ENCODE assay signal across 9 cellular contexts in genomic region chr6:24822646-24823045, GRCh38. TPM values are rescaled to one million over a fixed set of nuclear protein-coding genes. Genes with fewer than 3 reads are reported as not detected.
DNase-seq lines count a peak whose midpoint lies in the region; ATAC-seq and TF ChIP-seq lines count a peak whose summit lies in the region.
"Not testable (repeated sequence)": the region's sequence is repeated elsewhere in the genome, so short reads cannot be mapped to it uniquely, and the experiment has no call there.
"Had no signal": no experiment of that assay in that cellular context is flagged by ENCODE, and none has a peak within 500 bp of the region (broad histone marks: within the 10 kb centered on the region; RNA-seq: fewer than 3 reads in every experiment).

No MANE protein-coding gene starts in this region.

- intact Hi-C loops in CD8-positive, alpha-beta T cell (cut with DNase I, micrococcal nuclease); activated B cell treated with CpG ODN at 0.5 μM for 24 hours (cut with micrococcal nuclease): not testable (repeated sequence)

- H3K4me3 ChIP-seq in CD8-positive, alpha-beta T cell (ENCODE audit: low read depth, low read length); NB4 (ENCODE audit: low read depth, low read length); adipocyte (ENCODE audit: low read length); epithelial cell of esophagus (ENCODE audit: low read length): not testable (repeated sequence)

- peak overlapping the region; percentile 85 for H3K27ac Mint-ChIP-seq in CD8-positive, alpha-beta T cell
- peak overlapping the region; percentile 5 for H3K27ac Mint-ChIP-seq in activated B cell treated with CpG ODN at 0.5 μM for 24 hours
- peak overlapping the region; percentile 87 for H3K27ac Mint-ChIP-seq in stimulated activated effector memory CD8-positive, alpha-beta T cell treated with anti-CD3 and anti-CD28 coated beads, Interleukin-12 subunit alpha, Interleukin-12 subunit beta, amount 100 ng/mL, for 72 hours

- H3K27me3 Mint-ChIP-seq in CD8-positive, alpha-beta T cell (ENCODE audit: low read depth); activated B cell treated with CpG ODN at 0.5 μM for 24 hours: not testable (repeated sequence)

- peaks cover 69% of the 10 kb centered on the region for H3K36me3 ChIP-seq in CD8-positive, alpha-beta T cell (ENCODE audit: insufficient read depth, low read length)
- peaks cover 48% of the 10 kb centered on the region for H3K36me3 ChIP-seq in adipocyte (ENCODE audit: control insufficient read depth, insufficient read depth, low read length, severe bottlenecking)

- CTCF ChIA-PET in CD8-positive, alpha-beta T cell (lab: Charles Lee) = interaction anchor here (0.7 to 1.4 kb wide), 2 partner anchors 33 to 195 kb away, joined by 4 read pairs; no protein-coding TSS in a partner anchor
- CTCF ChIA-PET in activated B cell treated with CpG ODN at 0.5 μM for 24 hours (lab: Charles Lee) = interaction anchor here (1.0 kb wide), 1 partner anchor 10 kb away, joined by 3 read pairs; no protein-coding TSS in a partner anchor

- H3K27ac ChIP-seq in CD8-positive, alpha-beta T cell (ENCODE audit: low read depth, low read length) = not testable (repeated sequence)

- not testable (repeated sequence) for TF ChIP-seq POLR2A in NB4 (IDR thresholded peaks at IDR 0.05; ENCODE audit: extremely low read depth, insufficient read length)

- not testable (repeated sequence) for TF ChIP-seq CTCF in CD8-positive, alpha-beta T cell (IDR thresholded peaks at IDR 0.05); NB4 (IDR thresholded peaks at IDR 0.05; ENCODE audit: low read depth, low read length); activated B cell treated with CpG ODN at 0.5 μM for 24 hours (IDR thresholded peaks at IDR 0.05); epithelial cell of esophagus (IDR thresholded peaks at IDR 0.05; ENCODE audit: insufficient read depth, low read depth, low read length, missing control alignments)

- peaks cover 40% of the 10 kb centered on the region for H3K4me1 Mint-ChIP-seq in CD8-positive, alpha-beta T cell (ENCODE audit: low read depth)
- not testable (repeated sequence) for H3K4me1 Mint-ChIP-seq in activated B cell treated with CpG ODN at 0.5 μM for 24 hours; stimulated activated effector memory CD8-positive, alpha-beta T cell treated with anti-CD3 and anti-CD28 coated beads, Interleukin-12 subunit alpha, Interleukin-12 subunit beta, amount 100 ng/mL, for 72 hours

- not testable (repeated sequence) for H3K4me1 ChIP-seq in CD8-positive, alpha-beta T cell (ENCODE audit: insufficient read depth, low read length); adipocyte (ENCODE audit: control insufficient read depth, insufficient read depth, low read length)

- not testable (repeated sequence) for H3K9ac ChIP-seq in adipocyte (ENCODE audit: low read length)

- not testable (repeated sequence) for DNase-seq in CD8-positive, alpha-beta T cell; activated B cell treated with CpG ODN at 0.5 μM for 24 hours; stimulated activated effector memory CD8-positive, alpha-beta T cell treated with anti-CD3 and anti-CD28 coated beads, Interleukin-12 subunit alpha, Interleukin-12 subunit beta, amount 100 ng/mL, for 72 hours (ENCODE audit: low spot score in 2 of 2)
- peak; percentile 64 for DNase-seq in HCEC 1CT
- peak; percentile 11 for DNase-seq in NB4 (ENCODE audit: low read depth)
- DNase-seq in adipocyte (ENCODE audit: low read depth) = peak; percentile 52
- DNase-seq in epithelial cell of esophagus (ENCODE audit: low read depth) = peak; percentile 83
- DNase-seq in iris pigment epithelial cell (ENCODE audit: low read depth) = peak; percentile 70

- H3K36me3 Mint-ChIP-seq in CD8-positive, alpha-beta T cell = peaks cover 87% of the 10 kb centered on the region
- peaks cover 80% of the 10 kb centered on the region for H3K36me3 Mint-ChIP-seq in activated B cell treated with CpG ODN at 0.5 μM for 24 hours (ENCODE audit: low read depth)
- H3K36me3 Mint-ChIP-seq in stimulated activated effector memory CD8-positive, alpha-beta T cell treated with anti-CD3 and anti-CD28 coated beads, Interleukin-12 subunit alpha, Interleukin-12 subunit beta, amount 100 ng/mL, for 72 hours = peaks cover 100% of the 10 kb centered on the region

- H3K9me3 ChIP-seq in CD8-positive, alpha-beta T cell (ENCODE audit: low read length); adipocyte (ENCODE audit: control insufficient read depth, low read length): not testable (repeated sequence)

- not testable (repeated sequence) for H3K9me3 Mint-ChIP-seq in CD8-positive, alpha-beta T cell; activated B cell treated with CpG ODN at 0.5 μM for 24 hours; stimulated activated effector memory CD8-positive, alpha-beta T cell treated with anti-CD3 and anti-CD28 coated beads, Interleukin-12 subunit alpha, Interleukin-12 subunit beta, amount 100 ng/mL, for 72 hours

- not testable (repeated sequence) for H3K27me3 ChIP-seq in CD8-positive, alpha-beta T cell (ENCODE audit: insufficient read depth, low read length); adipocyte (replicated peaks; ENCODE audit: control insufficient read depth, insufficient read depth, low read length)

- H3K4me3 Mint-ChIP-seq in CD8-positive, alpha-beta T cell; activated B cell treated with CpG ODN at 0.5 μM for 24 hours; stimulated activated effector memory CD8-positive, alpha-beta T cell treated with anti-CD3 and anti-CD28 coated beads, Interleukin-12 subunit alpha, Interleukin-12 subunit beta, amount 100 ng/mL, for 72 hours: not testable (repeated sequence)

- not testable (repeated sequence) for ATAC-seq in CD8-positive, alpha-beta T cell; activated B cell treated with CpG ODN at 0.5 μM for 24 hours (ENCODE audit: low read depth); stimulated activated effector memory CD8-positive, alpha-beta T cell treated with anti-CD3 and anti-CD28 coated beads, Interleukin-12 subunit alpha, Interleukin-12 subunit beta, amount 100 ng/mL, for 72 hours

- POLR2A ChIA-PET in CD8-positive, alpha-beta T cell (lab: Charles Lee) = interaction anchor here (1.4 kb wide), 2 partner anchors 10 to 12 kb away, joined by 3 to 4 read pairs; no protein-coding TSS in a partner anchor
- POLR2A ChIA-PET in activated B cell treated with CpG ODN at 0.5 μM for 24 hours (lab: Charles Lee) = not testable (repeated sequence)

RNA-seq across cellular contexts. Expression of gene ARMH2, which starts 23.9 kb away (rescaled TPM):
- under 1 TPM in 1 of 2 experiments, not detected in 1; 0.44 TPM for total RNA-seq in CD8-positive, alpha-beta T cell
- 2.1 and 2.3 TPM in 2 replicates for total RNA-seq in activated B cell treated with CpG ODN at 0.5 μM for 24 hours
- total RNA-seq: Daoy had no signal

RNA-seq across cellular contexts. Expression of gene GMNN, which starts 47.9 kb away (rescaled TPM):
- 10 to 100 TPM; 14.1 to 14.4 TPM for total RNA-seq in CD8-positive, alpha-beta T cell
- total RNA-seq in activated B cell treated with CpG ODN at 0.5 μM for 24 hours = 12.9 and 14.5 TPM in 2 replicates

Comparison
In these comparisons a context has a peak if more than half of its experiments do, and no peak if none do; other contexts are left out.
1. H3K27ac Mint-ChIP-seq: peak in every context shown above with its lines; median percentile 87 in stimulated activated effector memory CD8-positive, alpha-beta T cell treated with anti-CD3 and anti-CD28 coated beads, Interleukin-12 subunit alpha, Interleukin-12 subunit beta, amount 100 ng/mL, for 72 hours; 85 in CD8-positive, alpha-beta T cell; 5 in activated B cell treated with CpG ODN at 0.5 μM for 24 hours.